ENCODE assay signal across 2 cellular contexts in genomic region chr19:10325732-10326131, GRCh38.
A peak's percentile ranks its signal among the peaks of the same experiment; 100 is the strongest.
TF ChIP-seq lines count a peak whose summit lies in the region.

No MANE protein-coding gene starts in this region.

TF ChIP-seq in liver, 16 proteins besides CTCF, POLR2A, EP300 and RAD21:
- TF ChIP-seq HNF4A (conservative IDR thresholded peaks at IDR 0.05): peak; percentile 33 to 47
- peak; percentile 68 to 73 for TF ChIP-seq RXRA (IDR thresholded peaks at IDR 0.05)
- TF ChIP-seq SP1 (IDR thresholded peaks at IDR 0.05): peak; percentile 11
- no peak for TF ChIP-seq TAF1 (conservative IDR thresholded peaks at IDR 0.05)
- TF ChIP-seq NR2F2 (IDR thresholded peaks at IDR 0.05): peak; percentile 84

TF ChIP-seq in HepG2, 621 proteins besides CTCF, POLR2A, EP300 and RAD21:
- TF ChIP-seq ZNF546 (CRISPR knock-in tag; conservative IDR thresholded peaks at IDR 0.05): no peak
- no peak for TF ChIP-seq ZNF460 (CRISPR knock-in tag; IDR thresholded peaks at IDR 0.05; ENCODE audit: borderline replicate concordance)
- no peak for TF ChIP-seq HOXA5 (CRISPR knock-in tag; IDR thresholded peaks at IDR 0.05)
- no peak for TF ChIP-seq ZNF441 (CRISPR knock-in tag; IDR thresholded peaks at IDR 0.05; ENCODE audit: borderline replicate concordance)
- TF ChIP-seq DPF2 (CRISPR knock-in tag; IDR thresholded peaks at IDR 0.05; ENCODE audit: borderline replicate concordance, low read depth): no peak
- no peak for TF ChIP-seq ZNF333 (CRISPR knock-in tag; IDR thresholded peaks at IDR 0.05; ENCODE audit: borderline replicate concordance)
- TF ChIP-seq SP1 (IDR thresholded peaks at IDR 0.05): no peak
- no peak for TF ChIP-seq SP1 (CRISPR knock-in tag; IDR thresholded peaks at IDR 0.05)
- no peak for TF ChIP-seq ZNF557 (CRISPR knock-in tag; IDR thresholded peaks at IDR 0.05)
- TF ChIP-seq IRX3 (CRISPR knock-in tag; IDR thresholded peaks at IDR 0.05; ENCODE audit: borderline replicate concordance, low read depth): no peak
- TF ChIP-seq HNRNPLL (IDR thresholded peaks at IDR 0.05; ENCODE audit: low read depth, low read length, poor library complexity, severe bottlenecking): no peak
- no peak for TF ChIP-seq ZBTB43 (CRISPR knock-in tag; conservative IDR thresholded peaks at IDR 0.05)
- TF ChIP-seq TSC22D2 (CRISPR knock-in tag; IDR thresholded peaks at IDR 0.05; ENCODE audit: borderline replicate concordance): no peak
